Comparison of ENCODE assay signal across 15 cellular contexts in genomic region chr20:53693265-53693871, GRCh38.
DNase-seq lines count a peak whose midpoint lies in the region; ATAC-seq, FAIRE-seq and TF ChIP-seq lines count a peak whose summit lies in the region.
"Had no signal": no experiment of that assay in that cellular context is flagged by ENCODE, and none has a peak within 500 bp of the region (broad histone marks: within the 10 kb centered on the region; RNA-seq: fewer than 3 reads in every experiment).

No MANE protein-coding gene starts in this region.

- H3K36me3 ChIP-seq in DND-41 (ENCODE audit: insufficient read depth, low read length), result no peaks in the 10 kb centered on the region
- H3K36me3 ChIP-seq: sigmoid colon, thyroid gland had no signal

- DNase-seq in DND-41 (peak; percentile 26), SW480 (ENCODE audit: low spot score) (no peak), D721Med (ENCODE audit: insufficient read length, low spot score) (no peak), D341Med (ENCODE audit: low spot score) (no peak)
- DNase-seq in activated CD8-positive, alpha-beta T cell treated with anti-CD3 and anti-CD28 coated beads for 36 hours, result no peak
- DNase-seq in naive thymus-derived CD8-positive, alpha-beta T cell, result peak in 2 of 10 donors; percentile 45 to 51
- DNase-seq: COR-L47, NCI-H1436 treated with DMSO at 0.1 percent for 48 hours, NCI-H524, thyroid gland had no signal

- POLR2A ChIA-PET in activated CD8-positive, alpha-beta T cell treated with anti-CD3 and anti-CD28 coated beads for 36 hours (lab: Charles Lee), result interaction anchor here (1.0 kb wide), 1 partner anchor 58 kb away, joined by 3 read pairs; no protein-coding TSS in a partner anchor
- POLR2A ChIA-PET in naive thymus-derived CD8-positive, alpha-beta T cell (lab: Charles Lee), result interaction anchor here (1.0 to 1.6 kb wide), 3 partner anchors 32 to 84 kb away, joined by 3 read pairs; no protein-coding TSS in a partner anchor

- H3K4me1 Mint-ChIP-seq in activated CD8-positive, alpha-beta T cell treated with anti-CD3 and anti-CD28 coated beads for 36 hours (ENCODE audit: low read depth), result peaks cover 31% of the 10 kb centered on the region
- peaks cover 13 to 43% (median 31%) of the 10 kb centered on the region in 4 donors for H3K4me1 Mint-ChIP-seq in naive thymus-derived CD8-positive, alpha-beta T cell

- peak overlapping the region; percentile 9 for H3K27ac ChIP-seq in DND-41 (ENCODE audit: low read length)
- H3K27ac ChIP-seq: sigmoid colon, thyroid gland had no signal

- no peaks in the 10 kb centered on the region for H3K27me3 ChIP-seq in DND-41 (ENCODE audit: insufficient read depth, low read length, poor library complexity)
- H3K27me3 ChIP-seq: sigmoid colon, thyroid gland had no signal

- H3K27me3 Mint-ChIP-seq in activated CD8-positive, alpha-beta T cell treated with anti-CD3 and anti-CD28 coated beads for 36 hours, result no peaks in the 10 kb centered on the region
- H3K27me3 Mint-ChIP-seq in naive thymus-derived CD8-positive, alpha-beta T cell, result no peaks in the 10 kb centered on the region

- H3K9ac ChIP-seq in DND-41 (ENCODE audit: low read depth, low read length), result no peak overlapping the region

- CTCF ChIA-PET in activated CD8-positive, alpha-beta T cell treated with anti-CD3 and anti-CD28 coated beads for 36 hours (lab: Charles Lee), result interaction anchor here (1.4 kb wide), 1 partner anchor 43 kb away, joined by 3 read pairs; no protein-coding TSS in a partner anchor

- H3K9me3 Mint-ChIP-seq in activated CD8-positive, alpha-beta T cell treated with anti-CD3 and anti-CD28 coated beads for 36 hours, result no peaks in the 10 kb centered on the region
- H3K9me3 Mint-ChIP-seq in naive thymus-derived CD8-positive, alpha-beta T cell, result no peaks in the 10 kb centered on the region

- peak overlapping the region; percentile 2; the same call in 1 of the 2 replicates for H2AFZ ChIP-seq in DND-41 (ENCODE audit: low read depth, low read length)

- no peak for FAIRE-seq in D721Med (lab: Jason Lieb, UNC)
- FAIRE-seq: endothelial cell of umbilical vein, TTC549 had no signal

- no peaks in the 10 kb centered on the region for H3K79me2 ChIP-seq in DND-41 (ENCODE audit: insufficient read depth, low read length)

- ATAC-seq in DND-41 (ENCODE audit: insufficient read depth, low read depth) (peak; percentile 89), GM21423 (IDR thresholded peaks at IDR 0.05; ENCODE audit: unreplicated experiment) (peak; percentile 62), GM18517 (IDR thresholded peaks at IDR 0.05; ENCODE audit: unreplicated experiment) (no peak)
- ATAC-seq in activated CD8-positive, alpha-beta T cell treated with anti-CD3 and anti-CD28 coated beads for 36 hours, result peak; percentile 57
- peak; percentile 73 to 79 for ATAC-seq in naive thymus-derived CD8-positive, alpha-beta T cell

- peak overlapping the region; percentile 50 for H3K4me2 ChIP-seq in DND-41 (ENCODE audit: insufficient read depth, low read length)

- intact Hi-C loops in activated CD8-positive, alpha-beta T cell treated with anti-CD3 and anti-CD28 coated beads for 36 hours (cut with micrococcal nuclease), result no loop called here

- no peaks in the 10 kb centered on the region for H4K20me1 ChIP-seq in DND-41 (ENCODE audit: insufficient read depth, low read length)

- no peaks in the 10 kb centered on the region for H3K9me3 ChIP-seq in DND-41 (ENCODE audit: insufficient read depth, low read length, severe bottlenecking)
- H3K9me3 ChIP-seq: sigmoid colon, thyroid gland had no signal

- H3K27ac Mint-ChIP-seq in activated CD8-positive, alpha-beta T cell treated with anti-CD3 and anti-CD28 coated beads for 36 hours, result peak overlapping the region; percentile 64
- peak overlapping the region in 9 of 10 donors; percentile 67 to 95 (median 80) for H3K27ac Mint-ChIP-seq in naive thymus-derived CD8-positive, alpha-beta T cell

- peak overlapping the region; percentile 59 for H3K4me3 Mint-ChIP-seq in activated CD8-positive, alpha-beta T cell treated with anti-CD3 and anti-CD28 coated beads for 36 hours
- peak overlapping the region; percentile 52 to 81 (median 72) for H3K4me3 Mint-ChIP-seq in naive thymus-derived CD8-positive, alpha-beta T cell

- no peaks in the 10 kb centered on the region for H3K36me3 Mint-ChIP-seq in activated CD8-positive, alpha-beta T cell treated with anti-CD3 and anti-CD28 coated beads for 36 hours (ENCODE audit: low read depth)
- H3K36me3 Mint-ChIP-seq in naive thymus-derived CD8-positive, alpha-beta T cell, result no peaks in the 10 kb centered on the region

- no peak overlapping the region; a peak in 1 of 4 replicates for H3K4me3 ChIP-seq in DND-41 (ENCODE audit: low read depth in 1 of 2, low read length in 2 of 2)
- H3K4me3 ChIP-seq: sigmoid colon, thyroid gland had no signal

- H3K4me1 ChIP-seq in DND-41 (ENCODE audit: insufficient read depth, low read length), result peaks cover 20% of the 10 kb centered on the region

- TF ChIP-seq CTCF in DND-41 (IDR thresholded peaks at IDR 0.05; ENCODE audit: borderline replicate concordance, extremely low read depth, low read length, poor library complexity, severe bottlenecking), result no peak
- TF ChIP-seq CTCF in activated CD8-positive, alpha-beta T cell treated with anti-CD3 and anti-CD28 coated beads for 36 hours (IDR thresholded peaks at IDR 0.05), result no peak
- TF ChIP-seq CTCF in D721Med (IDR thresholded peaks at IDR 0.05; ENCODE audit: insufficient read depth, missing control alignments), result no peak
